Comparison of ENCODE assay signal across 8 cellular contexts in genomic region chr6:140147825-140148814, GRCh38.
DNase-seq lines count a peak whose midpoint lies in the region; ATAC-seq, FAIRE-seq and TF ChIP-seq lines count a peak whose summit lies in the region.
"Not testable (repeated sequence)": the region's sequence is repeated elsewhere in the genome, so short reads cannot be mapped to it uniquely, and the experiment has no call there.

No MANE protein-coding gene starts in this region.

- peak; percentile 77 for FAIRE-seq in K562 (lab: Jason Lieb, UNC)

- not testable (repeated sequence) for H4K8ac ChIP-seq in IMR-90 (ENCODE audit: low read depth in 2 of 2, low read length in 2 of 2); neuronal stem cell (ENCODE audit: low read depth, low read length)

- H4K20me1 ChIP-seq in GM23338 (replicated peaks; ENCODE audit: insufficient read depth); IMR-90 (ENCODE audit: insufficient read depth, low read length); K562 (replicated peaks; ENCODE audit: control insufficient read depth, insufficient read depth, low read length): not testable (repeated sequence)

- BruUV-seq in IMR-90 (replicated peaks; lab: Mats Ljungman, UMichigan); K562 (replicated peaks; lab: Mats Ljungman, UMichigan): not testable (repeated sequence)

- not testable (repeated sequence) for TF ChIP-seq CTCF in BE2C (IDR thresholded peaks at IDR 0.05; ENCODE audit: low read depth, low read length); GM23338 (conservative IDR thresholded peaks at IDR 0.05; ENCODE audit: low read depth in 2 of 2); IMR-90 (conservative IDR thresholded peaks at IDR 0.05; ENCODE audit: low read depth, low read length); K562 (IDR thresholded peaks at IDR 0.05 in 2 of 3, conservative IDR thresholded peaks at IDR 0.05 in 1 of 3; ENCODE audit: insufficient read depth in 2 of 3, low read depth in 1 of 3, low read length in 3 of 3); spleen (IDR thresholded peaks at IDR 0.05 in 8 of 11, conservative IDR thresholded peaks at IDR 0.05 in 3 of 11); testis (IDR thresholded peaks at IDR 0.05)

- not testable (repeated sequence) for TF ChIP-seq RAD21 in IMR-90 (IDR thresholded peaks at IDR 0.05; ENCODE audit: low read length); K562 (CRISPR knock-in tag; conservative IDR thresholded peaks at IDR 0.05 in 1 of 2, IDR thresholded peaks at IDR 0.05 in 1 of 2)

- not testable (repeated sequence) for H3K4me3 Mint-ChIP-seq in GM23338

- not testable (repeated sequence) for H3K27me3 ChIP-seq in BE2C; GM23338 (ENCODE audit: insufficient read depth); IMR-90 (ENCODE audit: control insufficient read depth, insufficient read depth, low read length); K562 (ENCODE audit: control insufficient read depth in 2 of 2, insufficient read depth in 2 of 2, low read length in 2 of 2); right cardiac atrium (ENCODE audit: control insufficient read depth, insufficient read depth); neuronal stem cell (ENCODE audit: control insufficient read depth in 3 of 3, insufficient read depth in 3 of 3, low read depth in 1 of 3, low read length in 3 of 3); spleen (replicated peaks in 1 of 7); testis

- H3K4me1 ChIP-seq in BE2C; GM23338 (ENCODE audit: insufficient read depth); IMR-90 (ENCODE audit: control insufficient read depth, insufficient read depth, low read length); K562 (replicated peaks in 1 of 2; ENCODE audit: control insufficient read depth in 2 of 2, insufficient read depth in 2 of 2, low read length in 2 of 2); right cardiac atrium (ENCODE audit: control insufficient read depth, insufficient read depth, low read length); neuronal stem cell (ENCODE audit: control insufficient read depth in 2 of 2, insufficient read depth in 1 of 2, low read depth in 1 of 2, low read length in 2 of 2); spleen; testis: not testable (repeated sequence)

- peaks cover 11% of the 10 kb centered on the region; the same call in 2 of the 3 replicates for H3K36me3 Mint-ChIP-seq in GM23338 (ENCODE audit: low read depth)

- dilution Hi-C loops in IMR-90 (cut with HindIII; ENCODE audit: low sequenced_read_pairs, unreplicated experiment): not testable (repeated sequence)

- not testable (repeated sequence) for H3K4ac ChIP-seq in IMR-90 (ENCODE audit: low read depth, low read length); neuronal stem cell (ENCODE audit: low read length)

- H3K18ac ChIP-seq in IMR-90 (ENCODE audit: low read depth, low read length): not testable (repeated sequence)
- peak overlapping the region; percentile 57 for H3K18ac ChIP-seq in neuronal stem cell (ENCODE audit: low read length)

- 97% methylated on average over 22 of the region's 67 CpGs; no CpG with 5 or more reads in 1 of the 2 experiments for WGBS in IMR-90 (ENCODE audit: extremely low coverage in 2 of 2, insufficient read length in 1 of 2), 2 experiments
- WGBS in K562 (ENCODE audit: insufficient coverage, low coverage, missing lambda C conversion rate): 9% methylated on average over 42 of the region's 67 CpGs
- 98% methylated on average over 67 of the region's 67 CpGs for WGBS in right cardiac atrium
- no CpG with 5 or more reads among the region's 67 CpGs for WGBS in neuronal stem cell (ENCODE audit: extremely low coverage in 2 of 2, insufficient read length in 2 of 2, insufficient replicate concordance in 1 of 2), 2 donors
- WGBS in spleen, 5 donors: 95 to 98% (median 96%) methylated on average over 43 to 67 of the region's 67 CpGs
- 80 to 84% methylated on average over 39 to 50 of the region's 67 CpGs for WGBS in testis, 2 donors

- in situ Hi-C loops in IMR-90 (cut with MboI; ENCODE audit: low sequenced_read_pairs); K562 (cut with MboI): not testable (repeated sequence)

- H3K56ac ChIP-seq in IMR-90 (ENCODE audit: extremely low read depth, insufficient read depth, low read length): not testable (repeated sequence)

- H2BK12ac ChIP-seq in neuronal stem cell (ENCODE audit: low read length): not testable (repeated sequence)

- not testable (repeated sequence) for H3K23ac ChIP-seq in IMR-90 (ENCODE audit: low read depth, low read length); neuronal stem cell (ENCODE audit: low read depth, low read length, poor library complexity)

- POLR2A ChIA-PET in IMR-90 (lab: Charles Lee; ENCODE audit: unreplicated experiment): not testable (repeated sequence)
- POLR2A ChIA-PET in K562 (lab: Yijun Ruan, JAX): interaction anchor here (0.5 to 2.6 kb wide), 6 partner anchors 10 to 774 kb away, joined by 3 to 9 read pairs (median 4); partner anchors contain the start of gene CITED2

- not testable (repeated sequence) for TF ChIP-seq EP300 in K562 (IDR thresholded peaks at IDR 0.05; ENCODE audit: low read length)

- TF ChIP-seq POLR2A in IMR-90 (IDR thresholded peaks at IDR 0.05; ENCODE audit: low read depth, low read length); spleen (IDR thresholded peaks at IDR 0.05); testis (IDR thresholded peaks at IDR 0.05): not testable (repeated sequence)
- TF ChIP-seq POLR2A in K562 (conservative IDR thresholded peaks at IDR 0.05): peak; percentile 90

- H3K79me2 ChIP-seq in GM23338 (replicated peaks; ENCODE audit: insufficient read depth): not testable (repeated sequence)
- peaks cover 66% of the 10 kb centered on the region for H3K79me2 ChIP-seq in K562 (ENCODE audit: control insufficient read depth, insufficient read depth, low read length)

- not testable (repeated sequence) for H3K79me1 ChIP-seq in IMR-90 (ENCODE audit: low read depth in 1 of 2, low read length in 2 of 2); neuronal stem cell (ENCODE audit: low read depth, low read length)

- H3K27ac Mint-ChIP-seq in GM23338: not testable (repeated sequence)

- H3K14ac ChIP-seq in IMR-90 (replicated peaks; ENCODE audit: low read depth, low read length); neuronal stem cell (ENCODE audit: low read length): not testable (repeated sequence)

- not testable (repeated sequence) for H3F3A ChIP-seq in GM23338 (replicated peaks; ENCODE audit: low read depth)

- not testable (repeated sequence) for H2BK15ac ChIP-seq in IMR-90 (ENCODE audit: low read depth, low read length); neuronal stem cell (ENCODE audit: low read length)

- intact Hi-C loops in IMR-90 (cut with micrococcal nuclease); K562 (cut with micrococcal nuclease); right cardiac atrium (cut with DNase I); spleen (cut with DNase I; ENCODE audit: low total_unique reads); testis (cut with DNase I; ENCODE audit: low total_unique reads): not testable (repeated sequence)

- not testable (repeated sequence) for H3K9me2 ChIP-seq in GM23338 (ENCODE audit: insufficient read depth)

- not testable (repeated sequence) for H3K27ac ChIP-seq in GM23338 (ENCODE audit: low read depth); IMR-90 (ENCODE audit: insufficient read depth, low read length); right cardiac atrium (ENCODE audit: low read length); neuronal stem cell (replicated peaks; ENCODE audit: low read length); spleen; testis
- H3K27ac ChIP-seq in K562 (ENCODE audit: extremely low read depth, low read depth, low read length): peak overlapping the region; percentile 79

- not testable (repeated sequence) for H3K9me1 ChIP-seq in IMR-90 (ENCODE audit: insufficient read depth, low read length); K562 (ENCODE audit: control insufficient read depth, insufficient read depth, low read length)

- H2AK5ac ChIP-seq in IMR-90 (ENCODE audit: low read depth, low read length): 0 out of 2 replicates have a peak overlapping the region, but pooled peaks have one; percentile 8
- not testable (repeated sequence) for H2AK5ac ChIP-seq in neuronal stem cell (ENCODE audit: low read depth, low read length)

- H2BK20ac ChIP-seq in IMR-90 (ENCODE audit: low read depth, low read length): not testable (repeated sequence)

- H3K36me3 ChIP-seq in BE2C; GM23338 (ENCODE audit: insufficient read depth); IMR-90 (ENCODE audit: control insufficient read depth, insufficient read depth, low read length); K562 (ENCODE audit: control insufficient read depth, insufficient read depth, low read length); neuronal stem cell (replicated peaks in 1 of 2; ENCODE audit: control insufficient read depth in 2 of 2, insufficient read depth in 2 of 2, low read length in 2 of 2); spleen; testis (ENCODE audit: low read depth, missing control alignments): not testable (repeated sequence)

- H3K4me2 ChIP-seq in GM23338; IMR-90 (ENCODE audit: low read depth, low read length); neuronal stem cell (ENCODE audit: insufficient read depth, low read length, poor library complexity, severe bottlenecking): not testable (repeated sequence)
- peak overlapping the region; percentile 82 for H3K4me2 ChIP-seq in K562 (ENCODE audit: insufficient read depth, low read length)

- not testable (repeated sequence) for H2BK120ac ChIP-seq in IMR-90 (ENCODE audit: low read depth, low read length)
- peak overlapping the region; percentile 61 for H2BK120ac ChIP-seq in neuronal stem cell (ENCODE audit: low read depth, low read length)

- H3K9ac ChIP-seq in IMR-90 (ENCODE audit: low read depth, low read length); neuronal stem cell (ENCODE audit: low read depth, low read length, poor library complexity): not testable (repeated sequence)
- H3K9ac ChIP-seq in K562 (ENCODE audit: insufficient read depth in 1 of 2, low read depth in 2 of 2, low read length in 2 of 2): peak overlapping the region; percentile 92 to 98

- H2AK9ac ChIP-seq in IMR-90 (replicated peaks; ENCODE audit: low read depth, low read length, poor library complexity): not testable (repeated sequence)

- not testable (repeated sequence) for ATAC-seq in GM23338; IMR-90 (ENCODE audit: low read depth); right cardiac atrium
- peak; percentile 88 for ATAC-seq in K562

- peaks cover 16% of the 10 kb centered on the region for H3K9me3 Mint-ChIP-seq in GM23338

- H4K5ac ChIP-seq in IMR-90 (ENCODE audit: low read depth, low read length): not testable (repeated sequence)

- H3K4me1 Mint-ChIP-seq in GM23338: not testable (repeated sequence)

- H3K27me3 Mint-ChIP-seq in GM23338 (ENCODE audit: insufficient read depth, low read depth, poor library complexity): not testable (repeated sequence)

- H4K91ac ChIP-seq in IMR-90 (ENCODE audit: insufficient read depth, low read depth, low read length); neuronal stem cell (ENCODE audit: low read depth, low read length, poor library complexity): not testable (repeated sequence)

- CTCF ChIA-PET in IMR-90 (lab: Yijun Ruan, JAX): interaction anchor here (0.6 kb wide), 1 partner anchor 348 kb away, joined by 5 read pairs; no protein-coding TSS in a partner anchor
- CTCF ChIA-PET in K562 (lab: Yijun Ruan, JAX; ENCODE audit: low intra/inter-chr PET ratio): not testable (repeated sequence)

- H2BK5ac ChIP-seq in IMR-90 (ENCODE audit: low read depth, low read length, poor library complexity, severe bottlenecking); neuronal stem cell (ENCODE audit: low read length): not testable (repeated sequence)

- H2AFZ ChIP-seq in GM23338; IMR-90 (replicated peaks; ENCODE audit: low read length, poor library complexity); neuronal stem cell (ENCODE audit: low read length): not testable (repeated sequence)
- peak overlapping the region; percentile 85 for H2AFZ ChIP-seq in K562 (ENCODE audit: low read depth, low read length)

- peak; percentile 7 for DNase-seq in BE2C
- peak; percentile 1 for DNase-seq in GM23338 (ENCODE audit: low spot score)
- DNase-seq in IMR-90; neuronal stem cell (ENCODE audit: low spot score): not testable (repeated sequence)
- DNase-seq in K562 (ENCODE audit: extremely low read depth in 1 of 4, low spot score in 3 of 4): peak; percentile 74 to 92 (median 76)
- DNase-seq in right cardiac atrium: peak; percentile 12 to 50 (median 47)
- peak; percentile 75 for DNase-seq in spleen
- peak; percentile 72 for DNase-seq in testis

- H3K9me3 ChIP-seq in BE2C; IMR-90 (ENCODE audit: control insufficient read depth, insufficient read depth, low read length); K562 (replicated peaks; ENCODE audit: control insufficient read depth, insufficient read depth, low read depth, low read length); right cardiac atrium (ENCODE audit: control insufficient read depth, low read length); neuronal stem cell (replicated peaks in 1 of 2; ENCODE audit: control insufficient read depth in 2 of 2, insufficient read depth in 1 of 2, low read depth in 1 of 2, low read length in 2 of 2); testis: not testable (repeated sequence)
- peaks cover 0 to 19% (median 6%) of the 10 kb centered on the region in 8 donors for H3K9me3 ChIP-seq in spleen

- not testable (repeated sequence) for H3K4me3 ChIP-seq in BE2C (ENCODE audit: low read depth, low read length); GM23338; IMR-90 (ENCODE audit: insufficient read depth, low read depth, low read length); right cardiac atrium (ENCODE audit: low read length); neuronal stem cell (ENCODE audit: low read length in 2 of 2); spleen
- peak overlapping the region; percentile 66 for H3K4me3 ChIP-seq in K562
- H3K4me3 ChIP-seq in testis: peak overlapping the region; percentile 27 to 45
